ENCODE assay signal across 8 cellular contexts in the genomic region with DNA sequence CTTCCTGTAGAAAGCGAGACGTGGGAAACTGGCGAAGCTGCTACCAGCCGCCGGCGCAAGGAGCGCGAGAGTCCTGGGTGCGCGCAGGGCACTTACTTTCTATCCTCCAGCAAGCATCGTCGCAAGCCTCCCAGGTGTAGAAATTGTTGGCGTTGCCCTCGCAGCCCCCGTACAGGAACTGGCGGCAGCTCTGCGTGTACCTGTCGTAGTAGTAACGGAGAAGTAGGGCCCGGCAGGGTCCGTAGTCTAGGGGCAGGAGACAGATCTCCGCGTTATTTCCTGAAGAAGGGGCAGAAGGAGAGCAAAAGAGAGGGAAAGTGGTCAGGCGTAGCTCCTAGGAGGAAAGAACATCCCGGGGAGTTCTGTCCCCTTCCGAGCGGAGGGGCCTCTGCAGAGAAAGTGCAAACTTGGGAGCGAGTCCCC. TPM values are rescaled to one million over a fixed set of nuclear protein-coding genes. Genes with fewer than 3 reads are reported as not detected.
DNase-seq lines count a peak whose midpoint lies in the region; ATAC-seq and TF ChIP-seq lines count a peak whose summit lies in the region.

No MANE protein-coding gene starts in this region.

- no peaks in the 10 kb centered on the region for H3K36me3 ChIP-seq in BE2C
- H3K36me3 ChIP-seq in adipocyte (ENCODE audit: control insufficient read depth, insufficient read depth, low read length, severe bottlenecking): no peaks in the 10 kb centered on the region
- H3K36me3 ChIP-seq in iPS-20b (ENCODE audit: insufficient read depth, low read depth, low read length): no peaks in the 10 kb centered on the region

- peaks cover 39% of the 10 kb centered on the region for H3K27me3 ChIP-seq in BE2C
- no peaks in the 10 kb centered on the region for H3K27me3 ChIP-seq in adipocyte (replicated peaks; ENCODE audit: control insufficient read depth, insufficient read depth, low read length)
- H3K27me3 ChIP-seq in iPS-20b (ENCODE audit: insufficient read depth, low read length): peaks cover 36% of the 10 kb centered on the region

- DNase-seq in BE2C (peak; percentile 6), HPDE6-E6E7 (ENCODE audit: extremely low spot score) (peak; percentile 45), adipocyte (ENCODE audit: low read depth) (peak; percentile 33), NCI-H1436 treated with DMSO at 0.1 percent for 48 hours (lab: John Stamatoyannopoulos, UW) (no peak)
- DNase-seq in stimulated activated CD8-positive, alpha-beta memory T cell treated with anti-CD3 and anti-CD28 coated beads, Interleukin-4, amount 100 ng/mL, for 48 hours: peak; percentile 25

- no peak overlapping the region for H3K4me3 ChIP-seq in BE2C (ENCODE audit: low read depth, low read length)
- peak overlapping the region; percentile 85 for H3K4me3 ChIP-seq in adipocyte (ENCODE audit: low read length)
- H3K4me3 ChIP-seq in iPS-20b (ENCODE audit: low read length): peak overlapping the region; percentile 82

- H3K4me1 ChIP-seq in BE2C: no peaks in the 10 kb centered on the region
- H3K4me1 ChIP-seq in adipocyte (ENCODE audit: control insufficient read depth, insufficient read depth, low read length): peaks cover 14% of the 10 kb centered on the region
- no peaks in the 10 kb centered on the region for H3K4me1 ChIP-seq in iPS-20b (ENCODE audit: insufficient read depth, low read length)

- H3K9me3 ChIP-seq in BE2C: no peaks in the 10 kb centered on the region; the same call in 1 of the 2 replicates
- no peaks in the 10 kb centered on the region for H3K9me3 ChIP-seq in adipocyte (ENCODE audit: control insufficient read depth, low read length)
- no peaks in the 10 kb centered on the region for H3K9me3 ChIP-seq in iPS-20b (ENCODE audit: insufficient read depth, low read depth, low read length)

- peak overlapping the region; percentile 80 for H3K9ac ChIP-seq in adipocyte (ENCODE audit: low read length)
- peak overlapping the region; percentile 50; the same call in 1 of the 2 replicates for H3K9ac ChIP-seq in iPS-20b (ENCODE audit: low read depth, low read length)

- no peak overlapping the region for H3K27ac ChIP-seq in iPS-20b (ENCODE audit: low read length)

- TF ChIP-seq CTCF in BE2C (IDR thresholded peaks at IDR 0.05; ENCODE audit: low read depth, low read length): no peak

- ATAC-seq in GM19324 (IDR thresholded peaks at IDR 0.05; ENCODE audit: low FRiP score, unreplicated experiment) (peak; percentile 63), GM18858 (IDR thresholded peaks at IDR 0.05; ENCODE audit: unreplicated experiment) (no peak)

RNA-seq across cellular contexts. Expression of gene TFPI2, which starts 0.5 kb away (rescaled TPM):
- polyA plus RNA-seq in BE2C (2012; ENCODE audit: insufficient read depth, insufficient read length, low read depth): not detected

RNA-seq across cellular contexts. Expression of gene GNGT1, which starts 16.3 kb away (rescaled TPM):
- not detected for polyA plus RNA-seq in BE2C (2012; ENCODE audit: insufficient read depth, insufficient read length, low read depth)

RNA-seq across cellular contexts. Expression of gene GNG11, which starts 31.5 kb away (rescaled TPM):
- polyA plus RNA-seq in BE2C (2012; ENCODE audit: insufficient read depth, insufficient read length, low read depth): 0.19 TPM
